9 cellular contexts compared by ENCODE assay signal in genomic region chr9:121398374-121398773, GRCh38. TPM values are rescaled to one million over a fixed set of nuclear protein-coding genes. Genes with fewer than 3 reads are reported as not detected.
A peak's percentile ranks its signal among the peaks of the same experiment; 100 is the strongest.
DNase-seq lines count a peak whose midpoint lies in the region; ATAC-seq, FAIRE-seq and TF ChIP-seq lines count a peak whose summit lies in the region.
"Had no signal": no experiment of that assay in that cellular context is flagged by ENCODE, and none has a peak within 500 bp of the region (broad histone marks: within the 10 kb centered on the region; RNA-seq: fewer than 3 reads in every experiment).

No MANE protein-coding gene starts in this region.

- peaks cover 19% of the 10 kb centered on the region for H3K4me1 ChIP-seq in suprapubic skin
- H3K4me1 ChIP-seq in naive thymus-derived CD4-positive, alpha-beta T cell (ENCODE audit: control insufficient read depth in 2 of 2, insufficient read depth in 2 of 2, low read length in 2 of 2): no peaks in the 10 kb centered on the region
- no peaks in the 10 kb centered on the region for H3K4me1 ChIP-seq in right atrium auricular region

- H3K9me3 Mint-ChIP-seq in naive thymus-derived CD4-positive, alpha-beta T cell: peaks cover 0 to 5% (median 0%) of the 10 kb centered on the region in 11 donors
- H3K9me3 Mint-ChIP-seq: stimulated activated naive CD8-positive, alpha-beta T cell treated with anti-CD3 and anti-CD28 coated beads, Interleukin-15, Interleukin-2, amounts not matched to agents 100 ng/mL and 50 ng/mL, for 24 hours had no signal

- H3K9me3 ChIP-seq in suprapubic skin: no peaks in the 10 kb centered on the region
- no peaks in the 10 kb centered on the region for H3K9me3 ChIP-seq in naive thymus-derived CD4-positive, alpha-beta T cell (ENCODE audit: control insufficient read depth in 2 of 3, low read length in 3 of 3)
- H3K9me3 ChIP-seq in right atrium auricular region: no peaks in the 10 kb centered on the region

- peak overlapping the region; percentile 53 for H3K27ac ChIP-seq in suprapubic skin
- H3K27ac ChIP-seq in naive thymus-derived CD4-positive, alpha-beta T cell (ENCODE audit: low read depth, low read length): no peak overlapping the region
- H3K27ac ChIP-seq in right atrium auricular region: no peak overlapping the region

- WGBS in suprapubic skin: 50% methylated on average over 5 of the region's 5 CpGs

- H3K36me3 ChIP-seq in suprapubic skin (no peaks in the 10 kb centered on the region), right atrium auricular region (no peaks in the 10 kb centered on the region)
- H3K36me3 ChIP-seq in naive thymus-derived CD4-positive, alpha-beta T cell (ENCODE audit: control insufficient read depth in 2 of 3, insufficient read depth in 3 of 3, low read length in 3 of 3): no peaks in the 10 kb centered on the region

- no peaks in the 10 kb centered on the region for H3K27me3 ChIP-seq in suprapubic skin
- no peaks in the 10 kb centered on the region for H3K27me3 ChIP-seq in naive thymus-derived CD4-positive, alpha-beta T cell (ENCODE audit: control insufficient read depth in 2 of 2, insufficient read depth in 2 of 2, low read length in 2 of 2)
- no peaks in the 10 kb centered on the region for H3K27me3 ChIP-seq in right atrium auricular region

- H3K4me3 ChIP-seq in fibroblast of pulmonary artery (replicated peaks; ENCODE audit: low read depth, low read length) (no peak overlapping the region), suprapubic skin (no peak overlapping the region), right atrium auricular region (no peak overlapping the region)
- no peak overlapping the region for H3K4me3 ChIP-seq in naive thymus-derived CD4-positive, alpha-beta T cell (ENCODE audit: low read length)

- no peak overlapping the region for H3K27ac Mint-ChIP-seq in naive thymus-derived CD4-positive, alpha-beta T cell
- H3K27ac Mint-ChIP-seq: stimulated activated naive CD8-positive, alpha-beta T cell treated with anti-CD3 and anti-CD28 coated beads, Interleukin-15, Interleukin-2, amounts not matched to agents 100 ng/mL and 50 ng/mL, for 24 hours had no signal

- CTCF ChIA-PET in naive thymus-derived CD4-positive, alpha-beta T cell (lab: Charles Lee): interaction anchor here (0.7 to 8.2 kb wide), 3 partner anchors 29 to 186 kb away, joined by 3 to 190 read pairs (median 4); no protein-coding TSS in a partner anchor

- FAIRE-seq in H54 (lab: Jason Lieb, UNC): peak; percentile 99

- H3K36me3 Mint-ChIP-seq in naive thymus-derived CD4-positive, alpha-beta T cell: peaks cover 0 to 5% (median 0%) of the 10 kb centered on the region in 5 donors

- DNase-seq in H54 (ENCODE audit: insufficient read length, low spot score) (peak; percentile 47), fibroblast of pulmonary artery (ENCODE audit: low read depth) (peak; percentile 91), suprapubic skin (ENCODE audit: low spot score in 2 of 2) (no peak), right atrium auricular region (ENCODE audit: low spot score) (no peak)
- no peak for DNase-seq in naive thymus-derived CD4-positive, alpha-beta T cell

- intact Hi-C loops in naive thymus-derived CD4-positive, alpha-beta T cell (cut with micrococcal nuclease): no loop called here

- peaks cover 3 to 19% (median 3%) of the 10 kb centered on the region in 7 donors for H3K4me1 Mint-ChIP-seq in naive thymus-derived CD4-positive, alpha-beta T cell

- TF ChIP-seq POLR2A in H54 (IDR thresholded peaks at IDR 0.05; ENCODE audit: low read depth, low read length) (no peak), suprapubic skin (IDR thresholded peaks at IDR 0.05) (no peak)

- ATAC-seq in SK-N-SH treated with all-trans-retinoic acid at 6 μM for 48 hours (peak; percentile 73), GM21723 (IDR thresholded peaks at IDR 0.05; ENCODE audit: unreplicated experiment) (no peak), HG03139 (IDR thresholded peaks at IDR 0.05; ENCODE audit: unreplicated experiment) (no peak)
- ATAC-seq in naive thymus-derived CD4-positive, alpha-beta T cell: no peak

- H3K4me3 Mint-ChIP-seq in naive thymus-derived CD4-positive, alpha-beta T cell: no peak overlapping the region
- H3K4me3 Mint-ChIP-seq: stimulated activated naive CD8-positive, alpha-beta T cell treated with anti-CD3 and anti-CD28 coated beads, Interleukin-15, Interleukin-2, amounts not matched to agents 100 ng/mL and 50 ng/mL, for 24 hours had no signal

- POLR2A ChIA-PET in naive thymus-derived CD4-positive, alpha-beta T cell (lab: Charles Lee): no interaction called here

- H3K27me3 Mint-ChIP-seq in naive thymus-derived CD4-positive, alpha-beta T cell: peaks cover 0 to 21% (median 0%) of the 10 kb centered on the region in 5 donors
- H3K27me3 Mint-ChIP-seq: stimulated activated naive CD8-positive, alpha-beta T cell treated with anti-CD3 and anti-CD28 coated beads, Interleukin-15, Interleukin-2, amounts not matched to agents 100 ng/mL and 50 ng/mL, for 24 hours had no signal

- TF ChIP-seq EP300 in suprapubic skin (IDR thresholded peaks at IDR 0.05): no peak

- TF ChIP-seq CTCF in fibroblast of pulmonary artery (IDR thresholded peaks at IDR 0.05; ENCODE audit: low read length, missing control alignments) (no peak), suprapubic skin (IDR thresholded peaks at IDR 0.05) (no peak), right atrium auricular region (IDR thresholded peaks at IDR 0.05) (no peak)

TF ChIP-seq in SK-N-SH treated with all-trans-retinoic acid at 6 μM for 48 hours, 23 proteins besides CTCF, POLR2A, EP300 and RAD21:
- TF ChIP-seq ESRRG (CRISPR knock-in tag; IDR thresholded peaks at IDR 0.05): no peak
- TF ChIP-seq ZNF70 (CRISPR knock-in tag; IDR thresholded peaks at IDR 0.05): no peak
- TF ChIP-seq, protein P1, sequence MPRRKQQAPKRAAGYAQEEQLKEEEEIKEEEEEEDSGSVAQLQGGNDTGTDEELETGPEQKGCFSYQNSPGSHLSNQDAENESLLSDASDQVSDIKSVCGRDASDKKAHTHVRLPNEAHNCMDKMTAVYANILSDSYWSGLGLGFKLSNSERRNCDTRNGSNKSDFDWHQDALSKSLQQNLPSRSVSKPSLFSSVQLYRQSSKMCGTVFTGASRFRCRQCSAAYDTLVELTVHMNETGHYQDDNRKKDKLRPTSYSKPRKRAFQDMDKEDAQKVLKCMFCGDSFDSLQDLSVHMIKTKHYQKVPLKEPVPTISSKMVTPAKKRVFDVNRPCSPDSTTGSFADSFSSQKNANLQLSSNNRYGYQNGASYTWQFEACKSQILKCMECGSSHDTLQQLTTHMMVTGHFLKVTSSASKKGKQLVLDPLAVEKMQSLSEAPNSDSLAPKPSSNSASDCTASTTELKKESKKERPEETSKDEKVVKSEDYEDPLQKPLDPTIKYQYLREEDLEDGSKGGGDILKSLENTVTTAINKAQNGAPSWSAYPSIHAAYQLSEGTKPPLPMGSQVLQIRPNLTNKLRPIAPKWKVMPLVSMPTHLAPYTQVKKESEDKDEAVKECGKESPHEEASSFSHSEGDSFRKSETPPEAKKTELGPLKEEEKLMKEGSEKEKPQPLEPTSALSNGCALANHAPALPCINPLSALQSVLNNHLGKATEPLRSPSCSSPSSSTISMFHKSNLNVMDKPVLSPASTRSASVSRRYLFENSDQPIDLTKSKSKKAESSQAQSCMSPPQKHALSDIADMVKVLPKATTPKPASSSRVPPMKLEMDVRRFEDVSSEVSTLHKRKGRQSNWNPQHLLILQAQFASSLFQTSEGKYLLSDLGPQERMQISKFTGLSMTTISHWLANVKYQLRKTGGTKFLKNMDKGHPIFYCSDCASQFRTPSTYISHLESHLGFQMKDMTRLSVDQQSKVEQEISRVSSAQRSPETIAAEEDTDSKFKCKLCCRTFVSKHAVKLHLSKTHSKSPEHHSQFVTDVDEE (CRISPR knock-in tag; IDR thresholded peaks at IDR 0.05): no peak
- no peak for TF ChIP-seq CSRNP3 (CRISPR knock-in tag; IDR thresholded peaks at IDR 0.05)
- no peak for TF ChIP-seq CREB5 (CRISPR knock-in tag; IDR thresholded peaks at IDR 0.05; ENCODE audit: low read depth)
- no peak for TF ChIP-seq SNAI2 (CRISPR knock-in tag; IDR thresholded peaks at IDR 0.05)
- TF ChIP-seq RARB (CRISPR knock-in tag; IDR thresholded peaks at IDR 0.05): no peak
- TF ChIP-seq ZNF565 (CRISPR knock-in tag; conservative IDR thresholded peaks at IDR 0.05; ENCODE audit: low read depth): no peak
TF ChIP-seq in SK-N-SH treated with all-trans-retinoic acid at 6 μM for 48 hours: peak in this region for 0.

RNA-seq across cellular contexts. Expression of gene STOM, which starts 28.3 kb away (rescaled TPM):
- total RNA-seq in suprapubic skin (100 to 1,000 TPM; 166 to 238 (median 185) TPM), right atrium auricular region (100 to 1,000 TPM; 152 to 173 TPM)
- 10 to 100 TPM in 4 of 5 experiments, 1 to 10 TPM in 1; 8.8 to 59.8 (median 16.1) TPM for total RNA-seq in naive thymus-derived CD4-positive, alpha-beta T cell
- polyA plus RNA-seq in naive thymus-derived CD4-positive, alpha-beta T cell: 10 to 100 TPM; 13.0 to 13.3 TPM

Comparison
In these comparisons a context has a peak if more than half of its experiments do, and no peak if none do; other contexts are left out.
1. DNase-seq: peak in H54 (single experiment) and fibroblast of pulmonary artery (single experiment); none in suprapubic skin (0 of 2), naive thymus-derived CD4-positive, alpha-beta T cell (0 of 9) and right atrium auricular region (single experiment).